5 cellular contexts compared by ENCODE assay signal in the genomic region with DNA sequence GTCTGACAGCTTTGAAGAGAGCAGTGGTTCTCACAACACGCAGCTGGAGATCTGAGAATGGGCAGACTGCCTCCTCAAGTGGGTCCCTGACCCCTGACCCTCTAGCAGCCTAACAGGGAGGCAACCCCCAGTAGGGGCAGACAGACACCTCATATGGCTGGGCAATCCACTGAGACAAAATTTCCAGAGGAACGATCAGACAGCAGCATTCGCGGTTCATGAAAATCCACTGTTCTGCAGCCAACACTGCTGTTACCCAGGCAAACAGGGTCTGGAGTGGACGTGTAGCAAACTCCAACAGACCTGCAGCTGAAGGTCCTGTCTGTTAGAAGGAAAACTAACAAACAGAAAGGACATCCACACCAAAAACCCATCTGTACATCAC.
A peak's percentile ranks its signal among the peaks of the same experiment; 100 is the strongest.
DNase-seq lines count a peak whose midpoint lies in the region; ATAC-seq, FAIRE-seq and TF ChIP-seq lines count a peak whose summit lies in the region.
"Not testable (repeated sequence)": the region's sequence is repeated elsewhere in the genome, so short reads cannot be mapped to it uniquely, and the experiment has no call there.

No MANE protein-coding gene starts in this region.

- H3K27ac Mint-ChIP-seq in osteocyte (ENCODE audit: unreplicated experiment) = not testable (repeated sequence)

- not testable (repeated sequence) for H3K4me1 Mint-ChIP-seq in osteocyte (ENCODE audit: unreplicated experiment)

- H3K9me3 Mint-ChIP-seq in osteocyte (ENCODE audit: unreplicated experiment) = peaks cover 58% of the 10 kb centered on the region

- H4K20me1 ChIP-seq in OCI-LY1 (ENCODE audit: insufficient read depth, low read length); HepG2 (ENCODE audit: insufficient read depth, low read length): not testable (repeated sequence)

- in situ Hi-C loops in HepG2 (cut with HindIII; ENCODE audit: extremely low pct_ligation_motif_present, low pct_unique_long_range_greater_than_20kb) = not testable (repeated sequence)

- not testable (repeated sequence) for BruUV-seq in HepG2 (replicated peaks; lab: Mats Ljungman, UMichigan)

- not testable (repeated sequence) for H3K36me3 Mint-ChIP-seq in osteocyte (ENCODE audit: unreplicated experiment)

- not testable (repeated sequence) for H3K4me3 ChIP-seq in OCI-LY1 (ENCODE audit: low read depth, low read length, poor library complexity, severe bottlenecking); HepG2 (replicated peaks in 1 of 3; ENCODE audit: insufficient read depth in 1 of 3, low read depth in 2 of 3, low read length in 3 of 3); vagina

- not testable (repeated sequence) for H3K4me3 Mint-ChIP-seq in osteocyte (ENCODE audit: unreplicated experiment)

- 0 out of 2 replicates have a peak overlapping the region, but pooled peaks have one; percentile 44 for H3K4me2 ChIP-seq in OCI-LY1 (ENCODE audit: low read length)
- H3K4me2 ChIP-seq in HepG2 (ENCODE audit: low read depth, low read length) = 0 out of 2 replicates have a peak overlapping the region, but pooled peaks have one; percentile 11

- TF ChIP-seq RAD21 in HepG2 (CRISPR knock-in tag; IDR thresholded peaks at IDR 0.05) = not testable (repeated sequence)

- not testable (repeated sequence) for H3K9me3 ChIP-seq in OCI-LY1 (ENCODE audit: low read length)
- H3K9me3 ChIP-seq in HepG2 (ENCODE audit: low read length) = peaks cover 36% of the 10 kb centered on the region; the same call in 1 of the 2 replicates
- H3K9me3 ChIP-seq in vagina = peaks cover 60% of the 10 kb centered on the region

- WGBS in HepG2 (ENCODE audit: low lambda C conversion rate) = 53% methylated on average over 5 of the region's 5 CpGs

- POLR2A ChIA-PET in HepG2 (lab: Yijun Ruan, JAX) = not testable (repeated sequence)

- not testable (repeated sequence) for H3K9ac ChIP-seq in OCI-LY1 (ENCODE audit: low read length); HepG2 (ENCODE audit: insufficient read depth, low read depth, low read length)

- peak; percentile 49 for DNase-seq in activated CD8-positive, alpha-beta memory T cell treated with anti-CD3 and anti-CD28 coated beads for 24 hours
- not testable (repeated sequence) for DNase-seq in HepG2 (ENCODE audit: low spot score)
- DNase-seq in osteocyte (ENCODE audit: extremely low spot score, unreplicated experiment) = peak; percentile 53
- peak; percentile 80 to 94 for DNase-seq in vagina (ENCODE audit: extremely low spot score in 2 of 2)

- not testable (repeated sequence) for H3F3A ChIP-seq in OCI-LY1 (ENCODE audit: insufficient read depth, low read length)

- H3K27me3 Mint-ChIP-seq in osteocyte (ENCODE audit: unreplicated experiment) = not testable (repeated sequence)

- H3K27ac ChIP-seq in OCI-LY1 (ENCODE audit: low read depth, low read length, poor library complexity, severe bottlenecking); HepG2 (ENCODE audit: extremely low read length, insufficient read depth, low read length); vagina: not testable (repeated sequence)

- H3K36me3 ChIP-seq in OCI-LY1 (ENCODE audit: insufficient read depth, low read length); HepG2 (replicated peaks in 1 of 2; ENCODE audit: control insufficient read depth in 1 of 2, insufficient read depth in 2 of 2, low read length in 2 of 2); vagina: not testable (repeated sequence)

- H3K9me2 ChIP-seq in OCI-LY1 (ENCODE audit: low read depth, low read length) = not testable (repeated sequence)

- not testable (repeated sequence) for TF ChIP-seq POLR2A in HepG2 (IDR thresholded peaks at IDR 0.05; ENCODE audit: insufficient read depth in 1 of 2, low read depth in 2 of 2, low read length in 2 of 2); vagina (IDR thresholded peaks at IDR 0.05)

- not testable (repeated sequence) for FAIRE-seq in HepG2 (lab: Jason Lieb, UNC)

- not testable (repeated sequence) for H3K79me2 ChIP-seq in OCI-LY1 (ENCODE audit: insufficient read depth, low read length); HepG2 (ENCODE audit: insufficient read depth, low read length)

- intact Hi-C loops in HepG2 (cut with micrococcal nuclease; ENCODE audit: unreplicated experiment); vagina (cut with DNase I): not testable (repeated sequence)

- not testable (repeated sequence) for H3K27me3 ChIP-seq in OCI-LY1 (ENCODE audit: insufficient read depth, low read length); HepG2 (ENCODE audit: control insufficient read depth in 1 of 2, insufficient read depth in 2 of 2, low read length in 2 of 2); vagina

- ATAC-seq in HepG2 = not testable (repeated sequence)

- not testable (repeated sequence) for H2AFZ ChIP-seq in OCI-LY1 (ENCODE audit: low read length); HepG2 (ENCODE audit: low read length)

- TF ChIP-seq CTCF in OCI-LY1 (IDR thresholded peaks at IDR 0.05; ENCODE audit: low read length); HepG2 (CRISPR knock-in tag; IDR thresholded peaks at IDR 0.05); osteocyte (IDR thresholded peaks at IDR 0.05); vagina (IDR thresholded peaks at IDR 0.05): not testable (repeated sequence)

- not testable (repeated sequence) for TF ChIP-seq EP300 in HepG2 (IDR thresholded peaks at IDR 0.05; ENCODE audit: low read depth in 2 of 2, low read length in 2 of 2); HepG2 (CRISPR knock-in tag; IDR thresholded peaks at IDR 0.05; ENCODE audit: borderline replicate concordance)

- H3K4me1 ChIP-seq in OCI-LY1 (ENCODE audit: insufficient read depth, low read length, severe bottlenecking); vagina: not testable (repeated sequence)
- peaks cover 11% of the 10 kb centered on the region; the same call in 1 of the 2 replicates for H3K4me1 ChIP-seq in HepG2 (ENCODE audit: insufficient read depth, low read length)

- CTCF ChIA-PET in HepG2 (lab: Yijun Ruan, JAX; ENCODE audit: low intra/inter-chr PET ratio, low total read pairs) = not testable (repeated sequence)
